ENCODE assay signal across 1 cellular context in the genomic region with DNA sequence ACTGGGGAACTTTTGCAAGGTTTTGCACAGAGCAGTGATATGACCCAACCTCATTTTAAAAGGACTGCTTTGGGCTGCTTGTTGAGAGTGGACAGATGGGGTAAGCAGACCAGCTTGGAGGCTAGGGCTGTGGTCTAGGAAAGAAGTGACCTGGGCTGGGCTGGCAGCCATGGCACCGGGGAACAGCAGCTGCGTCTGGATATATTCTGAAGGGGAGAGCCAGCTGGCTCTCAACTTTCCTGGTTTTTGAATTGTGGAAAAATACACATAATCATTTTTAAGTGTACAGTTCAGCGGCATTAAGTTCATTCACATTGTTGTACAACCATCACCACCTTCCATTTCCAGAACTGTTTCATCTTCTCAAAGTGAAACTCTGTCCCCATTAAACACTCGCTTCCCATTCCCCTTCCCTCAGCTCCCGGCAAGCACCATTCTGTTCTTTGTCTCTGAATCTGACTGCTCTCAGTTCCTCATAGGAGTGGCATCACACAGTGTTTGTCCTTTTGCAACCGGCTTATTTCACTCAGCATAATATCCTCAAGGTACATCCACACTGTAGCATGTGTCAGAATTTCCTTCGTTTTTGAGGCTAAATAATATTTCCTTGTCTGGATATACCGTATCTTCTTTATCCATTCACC.
TF ChIP-seq lines count a peak whose summit lies in the region.

No MANE protein-coding gene starts in this region.

TF ChIP-seq in HepG2, 621 proteins besides CTCF, POLR2A, EP300 and RAD21:
- TF ChIP-seq ZNF446 (CRISPR knock-in tag; IDR thresholded peaks at IDR 0.05) = no peak
- TF ChIP-seq CBX2 (IDR thresholded peaks at IDR 0.05; ENCODE audit: low read depth, low read length) = no peak
- TF ChIP-seq CBX2 (CRISPR knock-in tag; IDR thresholded peaks at IDR 0.05; ENCODE audit: low read depth) = no peak
- TF ChIP-seq MIER2 (CRISPR knock-in tag; IDR thresholded peaks at IDR 0.05) = no peak
- no peak for TF ChIP-seq KLF16 (CRISPR knock-in tag; IDR thresholded peaks at IDR 0.05)
- TF ChIP-seq, protein P1, sequence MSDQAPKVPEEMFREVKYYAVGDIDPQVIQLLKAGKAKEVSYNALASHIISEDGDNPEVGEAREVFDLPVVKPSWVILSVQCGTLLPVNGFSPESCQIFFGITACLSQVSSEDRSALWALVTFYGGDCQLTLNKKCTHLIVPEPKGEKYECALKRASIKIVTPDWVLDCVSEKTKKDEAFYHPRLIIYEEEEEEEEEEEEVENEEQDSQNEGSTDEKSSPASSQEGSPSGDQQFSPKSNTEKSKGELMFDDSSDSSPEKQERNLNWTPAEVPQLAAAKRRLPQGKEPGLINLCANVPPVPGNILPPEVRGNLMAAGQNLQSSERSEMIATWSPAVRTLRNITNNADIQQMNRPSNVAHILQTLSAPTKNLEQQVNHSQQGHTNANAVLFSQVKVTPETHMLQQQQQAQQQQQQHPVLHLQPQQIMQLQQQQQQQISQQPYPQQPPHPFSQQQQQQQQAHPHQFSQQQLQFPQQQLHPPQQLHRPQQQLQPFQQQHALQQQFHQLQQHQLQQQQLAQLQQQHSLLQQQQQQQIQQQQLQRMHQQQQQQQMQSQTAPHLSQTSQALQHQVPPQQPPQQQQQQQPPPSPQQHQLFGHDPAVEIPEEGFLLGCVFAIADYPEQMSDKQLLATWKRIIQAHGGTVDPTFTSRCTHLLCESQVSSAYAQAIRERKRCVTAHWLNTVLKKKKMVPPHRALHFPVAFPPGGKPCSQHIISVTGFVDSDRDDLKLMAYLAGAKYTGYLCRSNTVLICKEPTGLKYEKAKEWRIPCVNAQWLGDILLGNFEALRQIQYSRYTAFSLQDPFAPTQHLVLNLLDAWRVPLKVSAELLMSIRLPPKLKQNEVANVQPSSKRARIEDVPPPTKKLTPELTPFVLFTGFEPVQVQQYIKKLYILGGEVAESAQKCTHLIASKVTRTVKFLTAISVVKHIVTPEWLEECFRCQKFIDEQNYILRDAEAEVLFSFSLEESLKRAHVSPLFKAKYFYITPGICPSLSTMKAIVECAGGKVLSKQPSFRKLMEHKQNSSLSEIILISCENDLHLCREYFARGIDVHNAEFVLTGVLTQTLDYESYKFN (CRISPR knock-in tag; conservative IDR thresholded peaks at IDR 0.05) = no peak
- TF ChIP-seq NCOA1 (CRISPR knock-in tag; IDR thresholded peaks at IDR 0.05) = no peak
- TF ChIP-seq CHD4 (IDR thresholded peaks at IDR 0.05; ENCODE audit: borderline replicate concordance, low read length) = no peak
- TF ChIP-seq ZNF337 (CRISPR knock-in tag; IDR thresholded peaks at IDR 0.05; ENCODE audit: borderline replicate concordance, low read depth) = no peak
- no peak for TF ChIP-seq SUZ12 (IDR thresholded peaks at IDR 0.05; ENCODE audit: low read depth, low read length)
- TF ChIP-seq HOXA3 (CRISPR knock-in tag; IDR thresholded peaks at IDR 0.05) = no peak
- TF ChIP-seq ATF1 (CRISPR knock-in tag; IDR thresholded peaks at IDR 0.05) = no peak
- TF ChIP-seq, protein P2, sequence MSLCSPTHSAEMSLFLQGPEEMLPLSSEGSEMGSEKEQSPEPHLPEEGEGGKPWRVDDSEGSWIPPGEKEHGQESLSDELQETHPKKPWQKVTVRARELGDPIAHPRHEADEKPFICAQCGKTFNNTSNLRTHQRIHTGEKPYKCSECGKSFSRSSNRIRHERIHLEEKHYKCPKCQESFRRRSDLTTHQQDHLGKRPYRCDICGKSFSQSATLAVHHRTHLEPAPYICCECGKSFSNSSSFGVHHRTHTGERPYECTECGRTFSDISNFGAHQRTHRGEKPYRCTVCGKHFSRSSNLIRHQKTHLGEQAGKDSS (CRISPR knock-in tag; IDR thresholded peaks at IDR 0.05; ENCODE audit: borderline replicate concordance, low read depth) = no peak
- no peak for TF ChIP-seq CHCHD3 (CRISPR knock-in tag; IDR thresholded peaks at IDR 0.05)
- TF ChIP-seq, protein P3, sequence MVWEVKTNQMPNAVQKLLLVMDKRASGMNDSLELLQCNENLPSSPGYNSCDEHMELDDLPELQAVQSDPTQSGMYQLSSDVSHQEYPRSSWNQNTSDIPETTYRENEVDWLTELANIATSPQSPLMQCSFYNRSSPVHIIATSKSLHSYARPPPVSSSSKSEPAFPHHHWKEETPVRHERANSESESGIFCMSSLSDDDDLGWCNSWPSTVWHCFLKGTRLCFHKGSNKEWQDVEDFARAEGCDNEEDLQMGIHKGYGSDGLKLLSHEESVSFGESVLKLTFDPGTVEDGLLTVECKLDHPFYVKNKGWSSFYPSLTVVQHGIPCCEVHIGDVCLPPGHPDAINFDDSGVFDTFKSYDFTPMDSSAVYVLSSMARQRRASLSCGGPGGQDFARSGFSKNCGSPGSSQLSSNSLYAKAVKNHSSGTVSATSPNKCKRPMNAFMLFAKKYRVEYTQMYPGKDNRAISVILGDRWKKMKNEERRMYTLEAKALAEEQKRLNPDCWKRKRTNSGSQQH (CRISPR knock-in tag; IDR thresholded peaks at IDR 0.05; ENCODE audit: low read depth) = no peak
- no peak for TF ChIP-seq RFXANK (CRISPR knock-in tag; IDR thresholded peaks at IDR 0.05)
- TF ChIP-seq ZNF431 (CRISPR knock-in tag; IDR thresholded peaks at IDR 0.05; ENCODE audit: borderline replicate concordance, low read depth) = no peak
